ENCODE assay signal across 1 cellular context in genomic region chr17:7887038-7887481, GRCh38.
TF ChIP-seq lines count a peak whose summit lies in the region.

No MANE protein-coding gene starts in this region.

TF ChIP-seq in neural cell, 6 proteins besides CTCF, POLR2A, EP300 and RAD21 (continued from another document):
- no peak for TF ChIP-seq MXI1 (conservative IDR thresholded peaks at IDR 0.05; ENCODE audit: poor library complexity, severe bottlenecking)
